ENCODE assay signal across 23 cellular contexts in genomic region chr17:72765357-72766153, GRCh38.
"Had no signal": no experiment of that assay in that cellular context is flagged by ENCODE, and none has a peak within 500 bp of the region (broad histone marks: within the 10 kb centered on the region; RNA-seq: fewer than 3 reads in every experiment).

No MANE protein-coding gene starts in this region.

- H3K36me3 Mint-ChIP-seq: natural killer cell; stimulated activated effector memory CD8-positive, alpha-beta T cell treated with anti-CD3 and anti-CD28 coated beads, Interleukin-12 subunit alpha, Interleukin-12 subunit beta, amount 100 ng/mL, for 72 hours had no signal

- H3K27ac Mint-ChIP-seq: mesothelial cell of epicardium; natural killer cell; nephron progenitor cell; stimulated activated effector memory CD8-positive, alpha-beta T cell treated with anti-CD3 and anti-CD28 coated beads, Interleukin-12 subunit alpha, Interleukin-12 subunit beta, amount 100 ng/mL, for 72 hours; stimulated activated naive CD8-positive, alpha-beta T cell treated with anti-CD3 and anti-CD28 coated beads, Interleukin-15, Interleukin-2, amounts not matched to agents 100 ng/mL and 50 ng/mL, for 24 hours; type B pancreatic cell had no signal

- H3K36me3 ChIP-seq: pancreas, prostate gland, uterus had no signal

- H3K27me3 ChIP-seq: hepatocyte, pancreas, spleen, tibial nerve, uterus had no signal

- H3K4me3 Mint-ChIP-seq: mesothelial cell of epicardium; naive B cell; natural killer cell; nephron progenitor cell; stimulated activated effector memory CD8-positive, alpha-beta T cell treated with anti-CD3 and anti-CD28 coated beads, Interleukin-12 subunit alpha, Interleukin-12 subunit beta, amount 100 ng/mL, for 72 hours; stimulated activated naive CD8-positive, alpha-beta T cell treated with anti-CD3 and anti-CD28 coated beads, Interleukin-15, Interleukin-2, amounts not matched to agents 100 ng/mL and 50 ng/mL, for 24 hours; type B pancreatic cell had no signal

- H3K27me3 Mint-ChIP-seq: naive B cell; stimulated activated naive CD8-positive, alpha-beta T cell treated with anti-CD3 and anti-CD28 coated beads, Interleukin-15, Interleukin-2, amounts not matched to agents 100 ng/mL and 50 ng/mL, for 24 hours; type B pancreatic cell had no signal

- H3K4me1 ChIP-seq: left ventricle myocardium inferior, pancreas, prostate gland, spleen, tibial nerve, uterus had no signal

- H3K4me1 Mint-ChIP-seq: mesothelial cell of epicardium; naive B cell; nephron progenitor cell; stimulated activated effector memory CD8-positive, alpha-beta T cell treated with anti-CD3 and anti-CD28 coated beads, Interleukin-12 subunit alpha, Interleukin-12 subunit beta, amount 100 ng/mL, for 72 hours had no signal

- H3K79me2 ChIP-seq: hepatocyte had no signal

- ATAC-seq: natural killer cell, pancreas, right cardiac atrium, sciatic nerve had no signal

- H2AFZ ChIP-seq: hepatocyte had no signal

- DNase-seq: islet precursor cell; left ventricle myocardium inferior; mesendoderm; naive B cell; natural killer cell; nephron progenitor cell; pancreas; retina; right cardiac atrium; small intestine; spleen; stimulated activated CD4-positive, alpha-beta T cell treated with anti-CD3 and anti-CD28 coated beads, Interleukin-4, amount 100 ng/mL, for 24 hours; stimulated activated naive CD4-positive, alpha-beta T cell; uterus had no signal

- H3K4me2 ChIP-seq: hepatocyte had no signal

- H3K9me3 Mint-ChIP-seq: natural killer cell; stimulated activated effector memory CD8-positive, alpha-beta T cell treated with anti-CD3 and anti-CD28 coated beads, Interleukin-12 subunit alpha, Interleukin-12 subunit beta, amount 100 ng/mL, for 72 hours; stimulated activated naive CD8-positive, alpha-beta T cell treated with anti-CD3 and anti-CD28 coated beads, Interleukin-15, Interleukin-2, amounts not matched to agents 100 ng/mL and 50 ng/mL, for 24 hours had no signal

- H3K9me3 ChIP-seq: pancreas, prostate gland had no signal

- H3K4me3 ChIP-seq: hepatocyte, left ventricle myocardium inferior, lung, pancreas, prostate gland, spleen, tibial nerve, uterus had no signal

- H3K27ac ChIP-seq: hepatocyte, left ventricle myocardium inferior, pancreas, prostate gland, spleen, tibial nerve, uterus had no signal
